17 cellular contexts compared by ENCODE assay signal in genomic region chr15:34331809-34332208, GRCh38. TPM values are rescaled to one million over a fixed set of nuclear protein-coding genes. Genes with fewer than 3 reads are reported as not detected.
DNase-seq lines count a peak whose midpoint lies in the region; ATAC-seq, FAIRE-seq and TF ChIP-seq lines count a peak whose summit lies in the region.
"Had no signal": no experiment of that assay in that cellular context is flagged by ENCODE, and none has a peak within 500 bp of the region (broad histone marks: within the 10 kb centered on the region; RNA-seq: fewer than 3 reads in every experiment).

No MANE protein-coding gene starts in this region.

- H2BK15ac ChIP-seq in mesendoderm (replicated peaks; ENCODE audit: low read depth), result no peak overlapping the region

- no peak overlapping the region for H3K56ac ChIP-seq in mesendoderm (ENCODE audit: low read length)

- H3K23ac ChIP-seq in mesendoderm (ENCODE audit: low read length), result no peak overlapping the region

- no peaks in the 10 kb centered on the region for H3K9me3 Mint-ChIP-seq in activated naive CD4-positive, alpha-beta T cell treated with anti-CD3 and anti-CD28 coated beads, Interleukin-2, amount 10 ng/mL, durations not matched to agents 7 days and 5 days
- H3K9me3 Mint-ChIP-seq in T-cell, result no peaks in the 10 kb centered on the region
- no peaks in the 10 kb centered on the region for H3K9me3 Mint-ChIP-seq in stimulated activated naive CD8-positive, alpha-beta T cell treated with anti-CD3 and anti-CD28 coated beads, Interleukin-15, Interleukin-2, amounts not matched to agents 100 ng/mL and 50 ng/mL, for 24 hours
- H3K9me3 Mint-ChIP-seq: endodermal cell had no signal

- peak; percentile 64 to 71 (median 68) for ATAC-seq in T-cell (replicated peaks in 1 of 4)
- ATAC-seq in GM12878, result peak; percentile 13; the same call in 2 of the 3 replicates
- ATAC-seq: body of pancreas, gastroesophageal sphincter, Panc1 had no signal

- H3K9me3 ChIP-seq in GM12878 (replicated peaks; ENCODE audit: control insufficient read depth, insufficient read depth, low read length), result no peaks in the 10 kb centered on the region
- H3K9me3 ChIP-seq: body of pancreas, gastroesophageal sphincter, HAP-1 had no signal

- H3K27ac ChIP-seq in GM12878 (ENCODE audit: control insufficient read depth, insufficient read depth) (peak overlapping the region; percentile 94), RWPE1 (no peak overlapping the region), mesendoderm (ENCODE audit: low read depth, low read length) (no peak overlapping the region)
- H3K27ac ChIP-seq: body of pancreas, gastroesophageal sphincter had no signal

- intact Hi-C loops in GM12878 (cut with micrococcal nuclease; ENCODE audit: unreplicated experiment), result no loop called here

- H3K4me3 ChIP-seq in GM12878 (peak overlapping the region; percentile 8), mesendoderm (ENCODE audit: low read length) (no peak overlapping the region)
- H3K4me3 ChIP-seq: body of pancreas, gastroesophageal sphincter, HAP-1 had no signal

- no peak overlapping the region for H2BK5ac ChIP-seq in mesendoderm (ENCODE audit: low read length)

- TF ChIP-seq POLR2A in GM12878 (IDR thresholded peaks at IDR 0.05; ENCODE audit: low read depth, low read length), result no peak

- no peak overlapping the region for H2AFZ ChIP-seq in GM12878 (ENCODE audit: control insufficient read depth, low read depth, low read length)

- peak overlapping the region; percentile 78 for H3K27ac Mint-ChIP-seq in activated naive CD4-positive, alpha-beta T cell treated with anti-CD3 and anti-CD28 coated beads, Interleukin-2, amount 10 ng/mL, durations not matched to agents 7 days and 5 days
- H3K27ac Mint-ChIP-seq in T-cell, result peak overlapping the region; percentile 77 to 86
- H3K27ac Mint-ChIP-seq in stimulated activated naive CD8-positive, alpha-beta T cell treated with anti-CD3 and anti-CD28 coated beads, Interleukin-15, Interleukin-2, amounts not matched to agents 100 ng/mL and 50 ng/mL, for 24 hours, result peak overlapping the region; percentile 94
- H3K27ac Mint-ChIP-seq: endodermal cell had no signal

- no peak overlapping the region for H2BK120ac ChIP-seq in mesendoderm (ENCODE audit: low read depth, low read length)

- H3K36me3 Mint-ChIP-seq in activated naive CD4-positive, alpha-beta T cell treated with anti-CD3 and anti-CD28 coated beads, Interleukin-2, amount 10 ng/mL, durations not matched to agents 7 days and 5 days, result peaks cover 19% of the 10 kb centered on the region
- peaks cover 7% of the 10 kb centered on the region for H3K36me3 Mint-ChIP-seq in T-cell
- no peaks in the 10 kb centered on the region for H3K36me3 Mint-ChIP-seq in stimulated activated naive CD8-positive, alpha-beta T cell treated with anti-CD3 and anti-CD28 coated beads, Interleukin-15, Interleukin-2, amounts not matched to agents 100 ng/mL and 50 ng/mL, for 24 hours (ENCODE audit: low read depth)

- no peaks in the 10 kb centered on the region for H4K20me1 ChIP-seq in GM12878 (ENCODE audit: control insufficient read depth, insufficient read depth)

- no peak overlapping the region for H4K5ac ChIP-seq in mesendoderm (ENCODE audit: low read length)

- H2AK5ac ChIP-seq in mesendoderm (ENCODE audit: low read length), result no peak overlapping the region

- TF ChIP-seq CTCF in GM12878 (IDR thresholded peaks at IDR 0.05 in 2 of 3, conservative IDR thresholded peaks at IDR 0.05 in 1 of 3; ENCODE audit: control insufficient read depth in 2 of 3, extremely low read depth in 1 of 3, insufficient read depth in 1 of 3, low read depth in 3 of 3, low read length in 3 of 3), result no peak
- TF ChIP-seq CTCF in RWPE1 (conservative IDR thresholded peaks at IDR 0.05; ENCODE audit: low read depth), result no peak

- no peak overlapping the region for H3K18ac ChIP-seq in mesendoderm (ENCODE audit: low read length)

- no peaks in the 10 kb centered on the region for H3K27me3 ChIP-seq in GM12878 (replicated peaks in 1 of 2; ENCODE audit: control insufficient read depth in 2 of 2, insufficient read depth in 2 of 2, low read length in 1 of 2)
- no peaks in the 10 kb centered on the region for H3K27me3 ChIP-seq in mesendoderm (ENCODE audit: insufficient read depth, low read length, poor library complexity)
- H3K27me3 ChIP-seq: body of pancreas, gastroesophageal sphincter had no signal

- TF ChIP-seq RAD21 in GM12878 (IDR thresholded peaks at IDR 0.05; ENCODE audit: insufficient read depth, low read depth, low read length), result no peak

- H3K4me3 Mint-ChIP-seq in activated naive CD4-positive, alpha-beta T cell treated with anti-CD3 and anti-CD28 coated beads, Interleukin-2, amount 10 ng/mL, durations not matched to agents 7 days and 5 days, result peak overlapping the region; percentile 1
- H3K4me3 Mint-ChIP-seq in T-cell, result peak overlapping the region; percentile 13 to 50 (median 41)
- H3K4me3 Mint-ChIP-seq in stimulated activated naive CD8-positive, alpha-beta T cell treated with anti-CD3 and anti-CD28 coated beads, Interleukin-15, Interleukin-2, amounts not matched to agents 100 ng/mL and 50 ng/mL, for 24 hours, result peak overlapping the region; percentile 42
- H3K4me3 Mint-ChIP-seq: endodermal cell had no signal

- H3K4ac ChIP-seq in mesendoderm (ENCODE audit: low read depth, low read length), result no peak overlapping the region

- no TSS peak for BruUV-seq in GM12878 (replicated peaks; lab: Mats Ljungman, UMichigan)

- POLR2A ChIA-PET in T-cell (lab: Charles Lee) (no interaction called here), GM12878 (lab: Charles Lee) (interaction anchor here (2.8 kb wide), 1 partner anchor 13 kb away, joined by 15 read pairs; no protein-coding TSS in a partner anchor), RWPE1 (lab: Yijun Ruan, JAX; ENCODE audit: low non-redundant PET) (no interaction called here)

- SMC1A ChIA-PET in GM12878 (lab: Charles Lee; ENCODE audit: uncharacterized antibody, unreplicated experiment), result interaction anchor here (5.4 kb wide), 1 partner anchor 15 kb away, joined by 42 read pairs; no protein-coding TSS in a partner anchor

- in situ Hi-C loops in GM12878 (cut with MboI), result no loop called here

- H3K4me1 ChIP-seq in GM12878 (ENCODE audit: control insufficient read depth, insufficient read depth, low read length), result peaks cover 28% of the 10 kb centered on the region
- no peaks in the 10 kb centered on the region for H3K4me1 ChIP-seq in mesendoderm (ENCODE audit: control insufficient read depth, low read depth, low read length)

- H3K79me2 ChIP-seq in GM12878 (ENCODE audit: control insufficient read depth, insufficient read depth, low read length) (peaks cover 91% of the 10 kb centered on the region), mesendoderm (ENCODE audit: control insufficient read depth, insufficient read depth, low read length) (no peaks in the 10 kb centered on the region)

- H3K4me2 ChIP-seq in GM12878 (ENCODE audit: control insufficient read depth, insufficient read depth), result peak overlapping the region; percentile 67
- H3K4me2 ChIP-seq in mesendoderm (ENCODE audit: low read length), result no peak overlapping the region

- no peaks in the 10 kb centered on the region for H3K79me1 ChIP-seq in mesendoderm (ENCODE audit: low read length)

- no peak for TF ChIP-seq EP300 in GM12878 (IDR thresholded peaks at IDR 0.05; ENCODE audit: borderline replicate concordance in 1 of 2, control insufficient read depth in 1 of 2, low read depth in 2 of 2, low read length in 2 of 2)

- DNase-seq in activated naive CD4-positive, alpha-beta T cell treated with anti-CD3 and anti-CD28 coated beads, Interleukin-2, amount 10 ng/mL, durations not matched to agents 7 days and 5 days, result no peak
- no peak for DNase-seq in activated naive CD4-positive, alpha-beta T cell (lab: John Stamatoyannopoulos, UW)
- DNase-seq in T-cell, result no peak
- DNase-seq in GM12878 (ENCODE audit: low read depth, low spot score), result no peak
- DNase-seq in RWPE1 (ENCODE audit: low spot score), result no peak
- no peak for DNase-seq in mesendoderm
- DNase-seq in HK-2 (ENCODE audit: unreplicated experiment), result no peak
- DNase-seq: body of pancreas, endodermal cell, NCI-H1092, NCI-H226 had no signal

- no peaks in the 10 kb centered on the region for H3K27me3 Mint-ChIP-seq in activated naive CD4-positive, alpha-beta T cell treated with anti-CD3 and anti-CD28 coated beads, Interleukin-2, amount 10 ng/mL, durations not matched to agents 7 days and 5 days
- H3K27me3 Mint-ChIP-seq in T-cell, result no peaks in the 10 kb centered on the region
- no peaks in the 10 kb centered on the region for H3K27me3 Mint-ChIP-seq in stimulated activated naive CD8-positive, alpha-beta T cell treated with anti-CD3 and anti-CD28 coated beads, Interleukin-15, Interleukin-2, amounts not matched to agents 100 ng/mL and 50 ng/mL, for 24 hours

- FAIRE-seq in GM12878 (lab: Jason Lieb, UNC), result no peak
- FAIRE-seq: keratinocyte had no signal

- RAD21 ChIA-PET in GM12878 (lab: Charles Lee; ENCODE audit: unreplicated experiment), result interaction anchor here (1.3 kb wide), 1 partner anchor 11 kb away, joined by 5 read pairs; no protein-coding TSS in a partner anchor

- H3K36me3 ChIP-seq in GM12878 (ENCODE audit: control insufficient read depth in 2 of 2, insufficient read depth in 2 of 2, low read length in 1 of 2) (no peaks in the 10 kb centered on the region), mesendoderm (ENCODE audit: control insufficient read depth, insufficient read depth, low read length) (no peaks in the 10 kb centered on the region)
- H3K36me3 ChIP-seq: gastroesophageal sphincter, HAP-1 had no signal

- 0 out of 2 replicates have a peak overlapping the region, but pooled peaks have one; percentile 24 for H3K9ac ChIP-seq in GM12878 (ENCODE audit: control insufficient read depth, insufficient read depth, low read length)
- no peak overlapping the region for H3K9ac ChIP-seq in mesendoderm (ENCODE audit: low read length)

- no peak overlapping the region for H4K8ac ChIP-seq in mesendoderm (ENCODE audit: low read depth, low read length)

- CTCF ChIA-PET in activated naive CD4-positive, alpha-beta T cell treated with anti-CD3 and anti-CD28 coated beads, Interleukin-2, amount 10 ng/mL, durations not matched to agents 7 days and 5 days (lab: Charles Lee), result interaction anchor here (1.6 kb wide), 1 partner anchor 90 kb away, joined by 5 read pairs; no protein-coding TSS in a partner anchor
- CTCF ChIA-PET in T-cell (lab: Charles Lee) (no interaction called here), GM12878 (lab: Yijun Ruan, JAX) (no interaction called here), RWPE1 (lab: Yijun Ruan, JAX) (no interaction called here)

- WGBS in GM12878 (ENCODE audit: insufficient coverage, insufficient replicate concordance, low lambda C conversion rate, missing lambda C conversion rate), result 53% methylated on average over 2 of the region's 2 CpGs
- 100% methylated on average over 1 of the region's 2 CpGs for WGBS in mesendoderm (ENCODE audit: extremely low coverage, insufficient coverage, low lambda C conversion rate)

- H3K4me1 Mint-ChIP-seq in activated naive CD4-positive, alpha-beta T cell treated with anti-CD3 and anti-CD28 coated beads, Interleukin-2, amount 10 ng/mL, durations not matched to agents 7 days and 5 days, result peaks cover 81% of the 10 kb centered on the region
- peaks cover 78 to 93% (median 89%) of the 10 kb centered on the region in 3 donors for H3K4me1 Mint-ChIP-seq in T-cell
- H3K4me1 Mint-ChIP-seq in stimulated activated naive CD8-positive, alpha-beta T cell treated with anti-CD3 and anti-CD28 coated beads, Interleukin-15, Interleukin-2, amounts not matched to agents 100 ng/mL and 50 ng/mL, for 24 hours (ENCODE audit: low read depth), result peaks cover 98% of the 10 kb centered on the region

RNA-seq across cellular contexts. Expression of gene SLC12A6, which starts 5.8 kb away (rescaled TPM):
- 100 to 1,000 TPM in 1 of 5 donors, 10 to 100 TPM in 4; 71.2 to 103 (median 77.8) TPM for total RNA-seq in T-cell
- 335 and 348 TPM in 2 replicates for total RNA-seq in GM12878 (2013; cell fraction: nucleolus; rRNA removed)
- total RNA-seq in GM12878 (2014; rRNA removed), result 32.9 and 34.3 TPM in 2 replicates
- total RNA-seq in GM12878 (2014; rRNA removed; fragmentation: Illumina TruSeq; extraction: Trizol), result 34.2 and 34.9 TPM in 2 replicates
- total RNA-seq in GM12878 (2021), result 33.2 and 36.3 TPM in 2 replicates
- polyA plus RNA-seq in GM12878 (2011; ENCODE audit: low read depth), result 28.7 TPM
- polyA plus RNA-seq in GM12878 (2011; rRNA removed), result 94.4 and 94.8 TPM in 2 replicates
- 49.3 and 58.0 TPM in 2 replicates for polyA plus RNA-seq in GM12878 (2011; cell fraction: cytosol; rRNA removed)
- polyA plus RNA-seq in GM12878 (2011; cell fraction: nucleus; rRNA removed), result 161 and 175 TPM in 2 replicates
- 35.6 and 42.7 TPM in 2 replicates for polyA plus RNA-seq in GM12878 (2012)
- 52.3 and 61.7 TPM in 2 replicates for polyA plus RNA-seq in GM12878 (2014; fragmentation: Illumina TruSeq; extraction: Trizol)
- 1 to 10 TPM; 4.7 to 4.8 TPM for polyA plus RNA-seq in GM12878 (2014; fragmentation: Nextera tagmentation; extraction: Ambion mirVana)
- 42.7 and 51.7 TPM in 2 replicates for polyA plus RNA-seq in GM12878 (2014; rRNA removed)
- polyA plus RNA-seq in GM12878 (2016; fragmentation: Nextera tagmentation; extraction: Ambion mirVana), result 10 to 100 TPM; 15.2 to 16.7 TPM
- polyA minus RNA-seq in GM12878 (2011; rRNA and poly(A)+ RNA removed), result 173 and 192 TPM in 2 replicates
- polyA minus RNA-seq in GM12878 (2011; cell fraction: cytosol; rRNA and poly(A)+ RNA removed), result 38.4 and 38.6 TPM in 2 replicates
- polyA minus RNA-seq in GM12878 (2011; cell fraction: nucleus; rRNA and poly(A)+ RNA removed), result 137 and 166 TPM in 2 replicates
- 4.5 TPM for polyA plus RNA-seq in mesendoderm (2013, experiment 1 of 2)
- polyA plus RNA-seq in mesendoderm (2013, experiment 2 of 2), result 4.4 TPM

RNA-seq across cellular contexts. Expression of gene NOP10, which starts 11.1 kb away (rescaled TPM):
- total RNA-seq in T-cell (10 to 100 TPM; 38.2 to 88.9 (median 68.8) TPM), GM12878 (2014; rRNA removed) (428 and 429 TPM in 2 replicates), GM12878 (2014; rRNA removed; fragmentation: Illumina TruSeq; extraction: Trizol) (411 and 417 TPM in 2 replicates), GM12878 (2021) (225 and 230 TPM in 2 replicates)
- total RNA-seq in GM12878 (2013; cell fraction: nucleolus; rRNA removed), result 13.4 and 18.0 TPM in 2 replicates
- polyA plus RNA-seq in GM12878 (2011; ENCODE audit: low read depth), result 395 TPM
- polyA plus RNA-seq in GM12878 (2011; rRNA removed) (441 and 556 TPM in 2 replicates), GM12878 (2014; fragmentation: Illumina TruSeq; extraction: Trizol) (492 and 609 TPM in 2 replicates), GM12878 (2014; fragmentation: Nextera tagmentation; extraction: Ambion mirVana) (1,000 to 10,000 TPM; 1,758 to 1,778 TPM), GM12878 (2014; rRNA removed) (518 and 534 TPM in 2 replicates), GM12878 (2016; fragmentation: Nextera tagmentation; extraction: Ambion mirVana) (100 to 1,000 TPM; 590 to 634 TPM)
- polyA plus RNA-seq in GM12878 (2011; cell fraction: cytosol; rRNA removed), result 578 and 762 TPM in 2 replicates
- polyA plus RNA-seq in GM12878 (2011; cell fraction: nucleus; rRNA removed), result 180 and 323 TPM in 2 replicates
- 229 and 266 TPM in 2 replicates for polyA plus RNA-seq in GM12878 (2012)
- polyA minus RNA-seq in GM12878 (2011; rRNA and poly(A)+ RNA removed), result 138 and 182 TPM in 2 replicates
- polyA minus RNA-seq in GM12878 (2011; cell fraction: cytosol; rRNA and poly(A)+ RNA removed), result 52.2 and 56.8 TPM in 2 replicates
- 25.5 and 34.1 TPM in 2 replicates for polyA minus RNA-seq in GM12878 (2011; cell fraction: nucleus; rRNA and poly(A)+ RNA removed)
- polyA plus RNA-seq in mesendoderm (2013, experiment 1 of 2), result 546 TPM
- 590 TPM for polyA plus RNA-seq in mesendoderm (2013, experiment 2 of 2)

RNA-seq across cellular contexts. Expression of gene NUTM1, which starts 11.3 kb away (rescaled TPM):
- total RNA-seq in T-cell (not detected), GM12878 (2014; rRNA removed) (under 0.01 and 0.05 TPM in 2 replicates), GM12878 (2014; rRNA removed; fragmentation: Illumina TruSeq; extraction: Trizol) (not detected in 2 replicates), GM12878 (2021) (not detected in 2 replicates)
- not detected in 2 replicates for total RNA-seq in GM12878 (2013; cell fraction: nucleolus; rRNA removed)
- polyA plus RNA-seq in GM12878 (2011; ENCODE audit: low read depth), result 0.05 TPM
- polyA plus RNA-seq in GM12878 (2011; rRNA removed) (not detected in 2 replicates), GM12878 (2014; fragmentation: Illumina TruSeq; extraction: Trizol) (not detected in 2 replicates), GM12878 (2014; fragmentation: Nextera tagmentation; extraction: Ambion mirVana) (not detected), GM12878 (2014; rRNA removed) (0.04 TPM in 1 of 2 replicates, not detected in the other), GM12878 (2016; fragmentation: Nextera tagmentation; extraction: Ambion mirVana) (under 1 TPM in 1 of 2 experiments, not detected in 1; 0.05 TPM)
- not detected in 2 replicates for polyA plus RNA-seq in GM12878 (2011; cell fraction: cytosol; rRNA removed)
- not detected in 2 replicates for polyA plus RNA-seq in GM12878 (2011; cell fraction: nucleus; rRNA removed)
- polyA plus RNA-seq in GM12878 (2012), result 0.03 and 0.07 TPM in 2 replicates
- polyA minus RNA-seq in GM12878 (2011; rRNA and poly(A)+ RNA removed), result not detected in 2 replicates
- polyA minus RNA-seq in GM12878 (2011; cell fraction: cytosol; rRNA and poly(A)+ RNA removed), result not detected in 2 replicates
- polyA minus RNA-seq in GM12878 (2011; cell fraction: nucleus; rRNA and poly(A)+ RNA removed), result not detected in 2 replicates
- polyA plus RNA-seq in mesendoderm (2013, experiment 1 of 2), result 0.56 TPM
- polyA plus RNA-seq in mesendoderm (2013, experiment 2 of 2), result 0.53 TPM
- total RNA-seq: body of pancreas, HT-29 had no signal
- polyA plus RNA-seq: keratinocyte had no signal

RNA-seq across cellular contexts. Expression of gene LPCAT4, which starts 35.2 kb away (rescaled TPM):
- 100 to 1,000 TPM in 1 of 5 donors, 10 to 100 TPM in 4; 60.8 to 115 (median 91.1) TPM for total RNA-seq in T-cell
- 57.6 and 73.7 TPM in 2 replicates for total RNA-seq in GM12878 (2013; cell fraction: nucleolus; rRNA removed)
- total RNA-seq in GM12878 (2014; rRNA removed), result 16.8 and 18.6 TPM in 2 replicates
- 17.3 and 18.9 TPM in 2 replicates for total RNA-seq in GM12878 (2014; rRNA removed; fragmentation: Illumina TruSeq; extraction: Trizol)
- total RNA-seq in GM12878 (2021), result 46.2 and 51.1 TPM in 2 replicates
- polyA plus RNA-seq in GM12878 (2011; ENCODE audit: low read depth), result 23.5 TPM
- polyA plus RNA-seq in GM12878 (2011; rRNA removed), result 26.7 and 44.0 TPM in 2 replicates
- 62.3 and 67.5 TPM in 2 replicates for polyA plus RNA-seq in GM12878 (2011; cell fraction: cytosol; rRNA removed)
- 231 and 303 TPM in 2 replicates for polyA plus RNA-seq in GM12878 (2011; cell fraction: nucleus; rRNA removed)
- 37.8 and 45.9 TPM in 2 replicates for polyA plus RNA-seq in GM12878 (2012)
- 23.9 and 38.2 TPM in 2 replicates for polyA plus RNA-seq in GM12878 (2014; fragmentation: Illumina TruSeq; extraction: Trizol)
- 10 to 100 TPM; 14.4 to 17.2 TPM for polyA plus RNA-seq in GM12878 (2014; fragmentation: Nextera tagmentation; extraction: Ambion mirVana)
- polyA plus RNA-seq in GM12878 (2014; rRNA removed), result 47.6 and 57.2 TPM in 2 replicates
- 10 to 100 TPM; 32.4 to 33.5 TPM for polyA plus RNA-seq in GM12878 (2016; fragmentation: Nextera tagmentation; extraction: Ambion mirVana)
- polyA minus RNA-seq in GM12878 (2011; rRNA and poly(A)+ RNA removed), result 17.0 and 30.8 TPM in 2 replicates
- 13.1 and 14.0 TPM in 2 replicates for polyA minus RNA-seq in GM12878 (2011; cell fraction: cytosol; rRNA and poly(A)+ RNA removed)
- polyA minus RNA-seq in GM12878 (2011; cell fraction: nucleus; rRNA and poly(A)+ RNA removed), result 24.8 and 30.4 TPM in 2 replicates
- polyA plus RNA-seq in mesendoderm (2013, experiment 1 of 2), result 24.7 TPM
- 25.1 TPM for polyA plus RNA-seq in mesendoderm (2013, experiment 2 of 2)
